ENCODE assay signal across 19 cellular contexts in the genomic region with DNA sequence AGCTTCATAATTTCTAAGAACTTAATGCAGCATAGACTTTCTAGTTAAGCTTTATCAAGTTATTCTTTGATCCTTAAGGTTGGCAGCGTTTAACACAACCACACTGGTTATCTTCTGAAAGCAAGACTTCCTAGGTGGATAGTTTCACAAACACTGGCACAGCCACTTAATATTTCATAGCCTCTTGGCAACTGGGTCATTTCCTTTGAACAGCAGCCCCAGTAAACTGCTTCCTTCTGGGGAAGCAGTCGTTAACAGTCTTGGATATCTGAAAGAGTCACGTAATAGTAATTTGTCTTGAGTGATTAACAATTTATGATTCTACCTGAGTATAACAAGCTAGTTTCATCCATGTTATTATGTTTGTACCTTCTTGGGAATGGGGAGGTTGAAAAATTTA.
"Had no signal": no experiment of that assay in that cellular context is flagged by ENCODE, and none has a peak within 500 bp of the region (broad histone marks: within the 10 kb centered on the region; RNA-seq: fewer than 3 reads in every experiment).

No MANE protein-coding gene starts in this region.

- DNase-seq: activated CD4-positive, alpha-beta T cell treated with anti-CD3 and anti-CD28 coated beads, Interleukin-2, amount 50 U/mL, for 1 hour; activated CD8-positive, alpha-beta memory T cell treated with anti-CD3 and anti-CD28 coated beads for 24 hours; activated naive CD8-positive, alpha-beta T cell treated with anti-CD3 and anti-CD28 coated beads for 36 hours; brain microvascular endothelial cell; cerebellar nuclear complex; effector memory CD4-positive, alpha-beta T cell; heart left ventricle; left lung; psoas muscle; stimulated activated CD4-positive, alpha-beta T cell treated with anti-CD3 and anti-CD28 coated beads, Interleukin-1b, Interleukin-23, amount 100 ng/mL, for 48 hours; stimulated activated naive CD8-positive, alpha-beta T cell treated with anti-CD3 and anti-CD28 coated beads, Interleukin-15, amount 100 ng/mL, for 72 hours; T-helper 17 cell; testis; upper lobe of left lung had no signal

- FAIRE-seq: frontal cortex had no signal

- H3K27ac Mint-ChIP-seq: activated naive CD8-positive, alpha-beta T cell treated with anti-CD3 and anti-CD28 coated beads for 36 hours; activated T-helper 1 cell treated with anti-CD3 and anti-CD28 coated beads, Interleukin-12 subunit alpha, Interleukin-12 subunit beta, Interleukin-2, Interleukin-4 antibody, amounts not matched to agents 30 ng/mL and 10 ng/mL and 1 ng/mL, durations not matched to agents 14 hours and 24 hours and 36 hours; stimulated activated naive CD8-positive, alpha-beta T cell treated with anti-CD3 and anti-CD28 coated beads, Interleukin-15, amount 100 ng/mL, for 72 hours; T-helper 17 cell had no signal

- ATAC-seq: activated CD4-positive, CD25-positive, alpha-beta regulatory T cell treated with anti-CD3 and anti-CD28 coated beads, Interleukin-2, amount 50 U/mL, for 24 hours; left lung; psoas muscle; sciatic nerve; stimulated activated naive CD8-positive, alpha-beta T cell treated with anti-CD3 and anti-CD28 coated beads, Interleukin-15, amount 100 ng/mL, for 72 hours; T-helper 17 cell had no signal

- H3K4me1 Mint-ChIP-seq: stimulated activated naive CD8-positive, alpha-beta T cell treated with anti-CD3 and anti-CD28 coated beads, Interleukin-15, amount 100 ng/mL, for 72 hours; T-helper 17 cell had no signal

- H3K4me3 Mint-ChIP-seq: activated naive CD8-positive, alpha-beta T cell treated with anti-CD3 and anti-CD28 coated beads for 36 hours; activated T-helper 1 cell treated with anti-CD3 and anti-CD28 coated beads, Interleukin-12 subunit alpha, Interleukin-12 subunit beta, Interleukin-2, Interleukin-4 antibody, amounts not matched to agents 30 ng/mL and 10 ng/mL and 1 ng/mL, durations not matched to agents 14 hours and 24 hours and 36 hours; neural crest cell; stimulated activated naive CD8-positive, alpha-beta T cell treated with anti-CD3 and anti-CD28 coated beads, Interleukin-15, amount 100 ng/mL, for 72 hours; T-helper 17 cell had no signal

- H3K9me3 Mint-ChIP-seq: activated naive CD8-positive, alpha-beta T cell treated with anti-CD3 and anti-CD28 coated beads for 36 hours; activated T-helper 1 cell treated with anti-CD3 and anti-CD28 coated beads, Interleukin-12 subunit alpha, Interleukin-12 subunit beta, Interleukin-2, Interleukin-4 antibody, amounts not matched to agents 30 ng/mL and 10 ng/mL and 1 ng/mL, durations not matched to agents 14 hours and 24 hours and 36 hours; neural crest cell; stimulated activated naive CD8-positive, alpha-beta T cell treated with anti-CD3 and anti-CD28 coated beads, Interleukin-15, amount 100 ng/mL, for 72 hours had no signal

- H3K27me3 Mint-ChIP-seq: activated naive CD8-positive, alpha-beta T cell treated with anti-CD3 and anti-CD28 coated beads for 36 hours; stimulated activated naive CD8-positive, alpha-beta T cell treated with anti-CD3 and anti-CD28 coated beads, Interleukin-15, amount 100 ng/mL, for 72 hours; T-helper 17 cell had no signal

- H3K36me3 Mint-ChIP-seq: activated naive CD8-positive, alpha-beta T cell treated with anti-CD3 and anti-CD28 coated beads for 36 hours had no signal
